8 cellular contexts compared by ENCODE assay signal in genomic region chr15:31325976-31326728, GRCh38. TPM values are rescaled to one million over a fixed set of nuclear protein-coding genes. Genes with fewer than 3 reads are reported as not detected.
DNase-seq lines count a peak whose midpoint lies in the region; ATAC-seq and TF ChIP-seq lines count a peak whose summit lies in the region.

No MANE protein-coding gene starts in this region.

- H3K4me1 ChIP-seq in ES-I3 (ENCODE audit: insufficient read depth, low read length): peaks cover 11% of the 10 kb centered on the region

- H3K9ac ChIP-seq in ES-I3 (ENCODE audit: low read depth, low read length): peak overlapping the region; percentile 73

- H3K4me3 ChIP-seq in H7 (ENCODE audit: insufficient read depth, low read depth, low read length) (peak overlapping the region; percentile 90), fibroblast of villous mesenchyme (ENCODE audit: low read depth, low read length) (peak overlapping the region; percentile 72)

- H3K9me3 Mint-ChIP-seq in nephron progenitor cell: peaks cover 6% of the 10 kb centered on the region

- no peaks in the 10 kb centered on the region for H3K36me3 ChIP-seq in ES-I3 (ENCODE audit: insufficient read depth, low read length)
- H3K36me3 ChIP-seq in H7 (replicated peaks; ENCODE audit: control insufficient read depth, insufficient read depth, low read length): no peaks in the 10 kb centered on the region

- peak; percentile 87 for ATAC-seq in stimulated activated naive CD8-positive, alpha-beta T cell treated with anti-CD3 and anti-CD28 coated beads, Interleukin-15, Interleukin-2, amounts not matched to agents 100 U/mL and 50 U/mL, for 24 hours

- H3K9me3 ChIP-seq in ES-I3 (ENCODE audit: control insufficient read depth, insufficient read depth, low read length): no peaks in the 10 kb centered on the region

- peak overlapping the region; percentile 85 for H3K4me3 Mint-ChIP-seq in nephron progenitor cell

- H3K27me3 Mint-ChIP-seq in nephron progenitor cell (ENCODE audit: low read depth, poor library complexity): peaks cover 41% of the 10 kb centered on the region

- DNase-seq in H7: peak; percentile 100
- DNase-seq in LoVo (ENCODE audit: low spot score): peak; percentile 99
- peak; percentile 83 for DNase-seq in SHP77 treated with DMSO at 0.1 percent for 48 hours (lab: John Stamatoyannopoulos, UW)
- DNase-seq in activated gamma-delta T cell treated with Interleukin-2 at 50 U/mL for 16 hours: peak; percentile 100
- DNase-seq in fibroblast of villous mesenchyme (ENCODE audit: low read depth): peak; percentile 98
- DNase-seq in nephron progenitor cell: peak; percentile 98
- peak; percentile 100 for DNase-seq in stimulated activated naive CD8-positive, alpha-beta T cell treated with anti-CD3 and anti-CD28 coated beads, Interleukin-15, Interleukin-2, amounts not matched to agents 100 U/mL and 50 U/mL, for 24 hours

- H3K27ac Mint-ChIP-seq in nephron progenitor cell: no peak overlapping the region

- TF ChIP-seq CTCF in fibroblast of villous mesenchyme (IDR thresholded peaks at IDR 0.05; ENCODE audit: insufficient read depth, low read depth, low read length) (no peak), nephron progenitor cell (IDR thresholded peaks at IDR 0.05) (no peak)

- peaks cover 2% of the 10 kb centered on the region; the same call in 1 of the 2 replicates for H3K27me3 ChIP-seq in H7 (ENCODE audit: control insufficient read depth, insufficient read depth, low read length)

- peaks cover 33% of the 10 kb centered on the region for H3K4me1 Mint-ChIP-seq in nephron progenitor cell

- H3K36me3 Mint-ChIP-seq in nephron progenitor cell (ENCODE audit: low read depth): no peaks in the 10 kb centered on the region

RNA-seq across cellular contexts. Expression of gene KLF13, which starts 0.5 kb away (rescaled TPM):
- 29.5 and 36.5 TPM in 2 replicates for total RNA-seq in H7 (2014; rRNA removed; shearing (Covaris generic))
- total RNA-seq in fibroblast of villous mesenchyme: 13.8 and 25.4 TPM in 2 replicates

Comparison
In these comparisons a context has a peak if more than half of its experiments do, and no peak if none do; other contexts are left out.
1. Peak in every context shown above with its lines: DNase-seq, ATAC-seq and H3K4me3 ChIP-seq.